16 cellular contexts compared by ENCODE assay signal in the genomic region with DNA sequence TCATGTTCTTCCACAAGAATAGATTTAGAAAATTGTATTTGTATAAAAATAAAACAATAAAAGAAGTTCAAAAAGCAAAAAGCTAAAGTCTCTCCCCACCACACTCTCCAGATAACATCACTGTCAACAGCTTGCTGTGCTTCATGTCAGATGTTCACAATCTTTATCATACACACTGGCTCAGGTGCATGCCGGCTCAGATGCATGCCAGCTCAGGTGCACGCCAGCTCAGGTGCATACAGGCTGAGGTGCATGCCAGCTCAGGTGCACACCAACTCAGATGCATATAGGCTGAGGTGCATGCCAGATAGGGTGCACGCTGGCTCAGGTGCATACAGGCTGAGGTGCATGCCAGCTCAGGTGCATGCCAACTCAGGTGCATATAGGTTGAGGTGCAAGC. TPM values are rescaled to one million over a fixed set of nuclear protein-coding genes. Genes with fewer than 3 reads are reported as not detected.
DNase-seq lines count a peak whose midpoint lies in the region; ATAC-seq and TF ChIP-seq lines count a peak whose summit lies in the region.
"Had no signal": no experiment of that assay in that cellular context is flagged by ENCODE, and none has a peak within 500 bp of the region (broad histone marks: within the 10 kb centered on the region; RNA-seq: fewer than 3 reads in every experiment).

No MANE protein-coding gene starts in this region.

- no peaks in the 10 kb centered on the region for H3K36me3 Mint-ChIP-seq in natural killer cell
- peaks cover 10% of the 10 kb centered on the region for H3K36me3 Mint-ChIP-seq in natural killer cell treated with Interleukin-12 subunit alpha and Interleukin-12 subunit beta and Interleukin-15 and Interleukin-18, amount 100 ng/mL, for 72 hours
- H3K36me3 Mint-ChIP-seq in T-helper 2 cell treated with Interferon-gamma antibody and Interleukin-4, amounts not matched to agents 5 μg/mL and 100 μg/mL, for 36 hours (ENCODE audit: low read depth), result peaks cover 85% of the 10 kb centered on the region
- peaks cover 39% of the 10 kb centered on the region for H3K36me3 Mint-ChIP-seq in central memory CD8-positive, alpha-beta T cell (ENCODE audit: insufficient read depth)
- peaks cover 80% of the 10 kb centered on the region for H3K36me3 Mint-ChIP-seq in activated CD4-positive, alpha-beta memory T cell treated with anti-CD3 and anti-CD28 coated beads, Interleukin-2, amount 10 ng/mL, durations not matched to agents 7 days and 5 days (ENCODE audit: low read depth)

- DNase-seq in natural killer cell (no peak), DMS153 treated with DMSO at 0.1 percent for 48 hours (lab: John Stamatoyannopoulos, UW; ENCODE audit: unreplicated experiment) (no peak)
- DNase-seq in natural killer cell treated with Interleukin-12 subunit alpha and Interleukin-12 subunit beta and Interleukin-15 and Interleukin-18, amount 100 ng/mL, for 72 hours (ENCODE audit: low spot score), result no peak
- no peak for DNase-seq in T-helper 2 cell treated with Interferon-gamma antibody and Interleukin-4, amounts not matched to agents 5 μg/mL and 100 μg/mL, for 36 hours (ENCODE audit: low spot score)
- no peak for DNase-seq in central memory CD8-positive, alpha-beta T cell (ENCODE audit: low spot score in 2 of 2)
- DNase-seq in activated CD4-positive, alpha-beta memory T cell treated with anti-CD3 and anti-CD28 coated beads, Interleukin-2, amount 10 ng/mL, durations not matched to agents 7 days and 5 days, result no peak
- DNase-seq: endodermal cell; mammary epithelial cell; MM.1S; NCI-H69; occipital lobe; stimulated activated CD4-positive, alpha-beta T cell treated with anti-CD3 and anti-CD28 coated beads, Interleukin-4, amount 100 ng/mL, for 24 hours; tibial artery had no signal

- H3K9me3 Mint-ChIP-seq in natural killer cell, result no peaks in the 10 kb centered on the region
- H3K9me3 Mint-ChIP-seq in natural killer cell treated with Interleukin-12 subunit alpha and Interleukin-12 subunit beta and Interleukin-15 and Interleukin-18, amount 100 ng/mL, for 72 hours, result no peaks in the 10 kb centered on the region
- no peaks in the 10 kb centered on the region for H3K9me3 Mint-ChIP-seq in T-helper 2 cell treated with Interferon-gamma antibody and Interleukin-4, amounts not matched to agents 5 μg/mL and 100 μg/mL, for 36 hours
- H3K9me3 Mint-ChIP-seq in central memory CD8-positive, alpha-beta T cell, result no peaks in the 10 kb centered on the region
- no peaks in the 10 kb centered on the region for H3K9me3 Mint-ChIP-seq in activated CD4-positive, alpha-beta memory T cell treated with anti-CD3 and anti-CD28 coated beads, Interleukin-2, amount 10 ng/mL, durations not matched to agents 7 days and 5 days
- H3K9me3 Mint-ChIP-seq: brain; endodermal cell; stimulated activated naive CD8-positive, alpha-beta T cell treated with anti-CD3 and anti-CD28 coated beads, Interleukin-15, Interleukin-2, amounts not matched to agents 100 ng/mL and 50 ng/mL, for 24 hours had no signal

- H3K4me1 Mint-ChIP-seq in natural killer cell, result peaks cover 84 to 92% of the 10 kb centered on the region in 2 donors
- peaks cover 64 to 65% of the 10 kb centered on the region in 2 donors for H3K4me1 Mint-ChIP-seq in natural killer cell treated with Interleukin-12 subunit alpha and Interleukin-12 subunit beta and Interleukin-15 and Interleukin-18, amount 100 ng/mL, for 72 hours (ENCODE audit: low read depth in 2 of 2)
- H3K4me1 Mint-ChIP-seq in T-helper 2 cell treated with Interferon-gamma antibody and Interleukin-4, amounts not matched to agents 5 μg/mL and 100 μg/mL, for 36 hours (ENCODE audit: low read depth), result peaks cover 81% of the 10 kb centered on the region
- peaks cover 89% of the 10 kb centered on the region for H3K4me1 Mint-ChIP-seq in central memory CD8-positive, alpha-beta T cell
- peaks cover 91% of the 10 kb centered on the region for H3K4me1 Mint-ChIP-seq in activated CD4-positive, alpha-beta memory T cell treated with anti-CD3 and anti-CD28 coated beads, Interleukin-2, amount 10 ng/mL, durations not matched to agents 7 days and 5 days

- POLR2A ChIA-PET in activated CD4-positive, alpha-beta memory T cell treated with anti-CD3 and anti-CD28 coated beads, Interleukin-2, amount 10 ng/mL, durations not matched to agents 7 days and 5 days (lab: Charles Lee), result interaction anchor here (0.7 to 1.8 kb wide), 5 partner anchors 9 to 78 kb away, joined by 3 to 6 read pairs (median 4); no protein-coding TSS in a partner anchor

- H3K27ac Mint-ChIP-seq in natural killer cell, result peak overlapping the region; percentile 80 to 94
- H3K27ac Mint-ChIP-seq in natural killer cell treated with Interleukin-12 subunit alpha and Interleukin-12 subunit beta and Interleukin-15 and Interleukin-18, amount 100 ng/mL, for 72 hours, result peak overlapping the region in 1 of 2 donors; percentile 86
- H3K27ac Mint-ChIP-seq in T-helper 2 cell treated with Interferon-gamma antibody and Interleukin-4, amounts not matched to agents 5 μg/mL and 100 μg/mL, for 36 hours, result peak overlapping the region; percentile 63
- H3K27ac Mint-ChIP-seq in central memory CD8-positive, alpha-beta T cell (ENCODE audit: low read depth), result peak overlapping the region; percentile 83
- no peak overlapping the region for H3K27ac Mint-ChIP-seq in activated CD4-positive, alpha-beta memory T cell treated with anti-CD3 and anti-CD28 coated beads, Interleukin-2, amount 10 ng/mL, durations not matched to agents 7 days and 5 days
- H3K27ac Mint-ChIP-seq: endodermal cell had no signal

- CTCF ChIA-PET in activated CD4-positive, alpha-beta memory T cell treated with anti-CD3 and anti-CD28 coated beads, Interleukin-2, amount 10 ng/mL, durations not matched to agents 7 days and 5 days (lab: Charles Lee), result interaction anchor here (1.0 to 4.1 kb wide), 3 partner anchors 8 to 77 kb away, joined by 3 to 27 read pairs (median 4); no protein-coding TSS in a partner anchor

- ATAC-seq in natural killer cell, result no peak
- no peak for ATAC-seq in natural killer cell treated with Interleukin-12 subunit alpha and Interleukin-12 subunit beta and Interleukin-15 and Interleukin-18, amount 100 ng/mL, for 72 hours
- no peak for ATAC-seq in central memory CD8-positive, alpha-beta T cell (replicated peaks; ENCODE audit: extremely low read depth, poor library complexity, severe bottlenecking)
- no peak for ATAC-seq in HG03432 (IDR thresholded peaks at IDR 0.05; ENCODE audit: unreplicated experiment)

- TF ChIP-seq CTCF in natural killer cell (IDR thresholded peaks at IDR 0.05), result no peak

- intact Hi-C loops in natural killer cell (cut with micrococcal nuclease), result no loop called here

- no peak overlapping the region for H3K4me3 Mint-ChIP-seq in natural killer cell
- H3K4me3 Mint-ChIP-seq in natural killer cell treated with Interleukin-12 subunit alpha and Interleukin-12 subunit beta and Interleukin-15 and Interleukin-18, amount 100 ng/mL, for 72 hours, result no peak overlapping the region
- H3K4me3 Mint-ChIP-seq in T-helper 2 cell treated with Interferon-gamma antibody and Interleukin-4, amounts not matched to agents 5 μg/mL and 100 μg/mL, for 36 hours, result peak overlapping the region; percentile 74
- peak overlapping the region; percentile 74 for H3K4me3 Mint-ChIP-seq in central memory CD8-positive, alpha-beta T cell
- H3K4me3 Mint-ChIP-seq in activated CD4-positive, alpha-beta memory T cell treated with anti-CD3 and anti-CD28 coated beads, Interleukin-2, amount 10 ng/mL, durations not matched to agents 7 days and 5 days, result no peak overlapping the region
- H3K4me3 Mint-ChIP-seq: endodermal cell had no signal

- H3K27me3 Mint-ChIP-seq in natural killer cell (ENCODE audit: low read depth in 2 of 2), result no peaks in the 10 kb centered on the region
- no peaks in the 10 kb centered on the region for H3K27me3 Mint-ChIP-seq in natural killer cell treated with Interleukin-12 subunit alpha and Interleukin-12 subunit beta and Interleukin-15 and Interleukin-18, amount 100 ng/mL, for 72 hours
- H3K27me3 Mint-ChIP-seq in T-helper 2 cell treated with Interferon-gamma antibody and Interleukin-4, amounts not matched to agents 5 μg/mL and 100 μg/mL, for 36 hours (ENCODE audit: low read depth), result no peaks in the 10 kb centered on the region
- H3K27me3 Mint-ChIP-seq in central memory CD8-positive, alpha-beta T cell, result no peaks in the 10 kb centered on the region
- no peaks in the 10 kb centered on the region for H3K27me3 Mint-ChIP-seq in activated CD4-positive, alpha-beta memory T cell treated with anti-CD3 and anti-CD28 coated beads, Interleukin-2, amount 10 ng/mL, durations not matched to agents 7 days and 5 days
- H3K27me3 Mint-ChIP-seq: stimulated activated naive CD8-positive, alpha-beta T cell treated with anti-CD3 and anti-CD28 coated beads, Interleukin-15, Interleukin-2, amounts not matched to agents 100 ng/mL and 50 ng/mL, for 24 hours had no signal

RNA-seq across cellular contexts. Expression of a gene that starts 26.5 kb away (rescaled TPM):
- 100 to 1,000 TPM; 354 to 448 (median 420) TPM for total RNA-seq in natural killer cell
- 100 to 1,000 TPM; 169 to 237 TPM for total RNA-seq in natural killer cell treated with Interleukin-12 subunit alpha and Interleukin-12 subunit beta and Interleukin-15 and Interleukin-18, amount 100 ng/mL, for 72 hours
- total RNA-seq in activated CD4-positive, alpha-beta memory T cell treated with anti-CD3 and anti-CD28 coated beads, Interleukin-2, amount 10 ng/mL, durations not matched to agents 7 days and 5 days, result 100 to 1,000 TPM; 339 to 350 TPM

Comparison
In these comparisons a context has a peak if more than half of its experiments do, and no peak if none do; other contexts are left out.
1. H3K4me3 Mint-ChIP-seq: peak in T-helper 2 cell treated with Interferon-gamma antibody and Interleukin-4, amounts not matched to agents 5 μg/mL and 100 μg/mL, for 36 hours (single experiment) and central memory CD8-positive, alpha-beta T cell (single experiment); none in natural killer cell (single experiment), natural killer cell treated with Interleukin-12 subunit alpha and Interleukin-12 subunit beta and Interleukin-15 and Interleukin-18, amount 100 ng/mL, for 72 hours (single experiment) and activated CD4-positive, alpha-beta memory T cell treated with anti-CD3 and anti-CD28 coated beads, Interleukin-2, amount 10 ng/mL, durations not matched to agents 7 days and 5 days (single experiment).